9 cellular contexts compared by ENCODE assay signal in the genomic region with DNA sequence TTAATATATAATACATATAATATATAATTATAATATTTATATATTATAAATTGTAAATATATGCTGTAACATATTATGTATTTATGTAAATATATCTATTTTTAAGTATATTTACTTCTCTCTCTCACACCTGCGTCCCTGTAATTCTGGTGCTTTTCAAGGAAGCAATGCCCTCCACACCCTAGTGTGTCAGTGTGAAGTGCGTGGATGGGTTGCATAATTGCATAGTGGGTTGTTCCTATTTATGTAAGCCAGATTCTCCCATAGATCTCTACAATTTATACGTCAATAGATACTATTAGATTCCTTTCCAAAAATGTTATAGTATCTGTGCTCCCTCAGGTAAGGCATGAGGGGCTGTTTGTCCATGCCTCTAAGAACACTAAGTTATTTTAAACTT. TPM values are rescaled to one million over a fixed set of nuclear protein-coding genes. Genes with fewer than 3 reads are reported as not detected.
"Had no signal": no experiment of that assay in that cellular context is flagged by ENCODE, and none has a peak within 500 bp of the region (broad histone marks: within the 10 kb centered on the region; RNA-seq: fewer than 3 reads in every experiment).

No MANE protein-coding gene starts in this region.

- ATAC-seq: HCT116, HepG2 had no signal

- H3K27ac Mint-ChIP-seq: HFFc6, IgD-negative memory B cell had no signal

- H3K4me3 Mint-ChIP-seq: HFFc6, IgD-negative memory B cell had no signal

- FAIRE-seq: HepG2 had no signal

- H3K4me1 Mint-ChIP-seq: IgD-negative memory B cell had no signal

- DNase-seq: GM23248, GOT3, H7, HFFc6 had no signal

RNA-seq across cellular contexts. Expression of gene CPN1, which starts 49.9 kb away (rescaled TPM):
- total RNA-seq: GM23248, H4, H7, HFFc6, HT1080 had no signal
